Comparison of ENCODE assay signal across 10 cellular contexts in genomic region chr5:74543162-74543995, GRCh38.
DNase-seq lines count a peak whose midpoint lies in the region; ATAC-seq and TF ChIP-seq lines count a peak whose summit lies in the region.
"Had no signal": no experiment of that assay in that cellular context is flagged by ENCODE, and none has a peak within 500 bp of the region (broad histone marks: within the 10 kb centered on the region; RNA-seq: fewer than 3 reads in every experiment).

No MANE protein-coding gene starts in this region.

- 44 to 65% (median 51%) methylated on average over 14 of the region's 14 CpGs for WGBS in heart left ventricle, 4 donors

- H3K27ac Mint-ChIP-seq in activated CD4-positive, alpha-beta T cell treated with anti-CD3 and anti-CD28 coated beads, Interleukin-2, amount 10 ng/mL, durations not matched to agents 24 days and 14 days = no peak overlapping the region
- no peak overlapping the region for H3K27ac Mint-ChIP-seq in activated naive CD4-positive, alpha-beta T cell treated with anti-CD3 and anti-CD28 coated beads for 36 hours

- peaks cover 9% of the 10 kb centered on the region for H3K27me3 Mint-ChIP-seq in activated CD4-positive, alpha-beta T cell treated with anti-CD3 and anti-CD28 coated beads, Interleukin-2, amount 10 ng/mL, durations not matched to agents 24 days and 14 days
- peaks cover 13% of the 10 kb centered on the region for H3K27me3 Mint-ChIP-seq in activated naive CD4-positive, alpha-beta T cell treated with anti-CD3 and anti-CD28 coated beads for 36 hours (ENCODE audit: low read depth)

- TF ChIP-seq POLR2A in heart left ventricle (IDR thresholded peaks at IDR 0.05) = no peak
- TF ChIP-seq POLR2A in vagina (IDR thresholded peaks at IDR 0.05) = no peak

- H3K4me3 ChIP-seq in heart left ventricle (peak overlapping the region in 1 of 12 donors; percentile 15), WERI-Rb-1 (ENCODE audit: low read depth, low read length) (peak overlapping the region; percentile 3), vagina (no peak overlapping the region)
- H3K4me3 ChIP-seq: heart right ventricle had no signal

- intact Hi-C loops in left cardiac atrium (cut with DNase I) = no loop called here
- intact Hi-C loops in heart left ventricle (cut with DNase I) = loop anchor here in 1 of 10 donors (10.0 kb wide), 1 partner anchor 91 kb away; no protein-coding TSS in a partner anchor
- intact Hi-C loops in vagina (cut with DNase I) = no loop called here
- intact Hi-C loops in activated CD4-positive, alpha-beta T cell treated with anti-CD3 and anti-CD28 coated beads, Interleukin-2, amount 10 ng/mL, durations not matched to agents 24 days and 14 days (cut with micrococcal nuclease) = no loop called here
- intact Hi-C loops in activated naive CD4-positive, alpha-beta T cell treated with anti-CD3 and anti-CD28 coated beads for 36 hours (cut with micrococcal nuclease) = no loop called here

- H3K27me3 ChIP-seq in heart left ventricle = peaks cover 0 to 6% (median 0%) of the 10 kb centered on the region in 9 donors
- H3K27me3 ChIP-seq in WERI-Rb-1 (ENCODE audit: insufficient read depth, low read depth, severe bottlenecking) = no peaks in the 10 kb centered on the region
- H3K27me3 ChIP-seq in vagina = no peaks in the 10 kb centered on the region

- ATAC-seq in left cardiac atrium = peak; percentile 69 to 86
- no peak for ATAC-seq in heart left ventricle
- no peak for ATAC-seq in GM21786 (IDR thresholded peaks at IDR 0.05; ENCODE audit: unreplicated experiment)

- no peaks in the 10 kb centered on the region for H3K36me3 Mint-ChIP-seq in activated CD4-positive, alpha-beta T cell treated with anti-CD3 and anti-CD28 coated beads, Interleukin-2, amount 10 ng/mL, durations not matched to agents 24 days and 14 days (ENCODE audit: low read depth)
- H3K36me3 Mint-ChIP-seq in activated naive CD4-positive, alpha-beta T cell treated with anti-CD3 and anti-CD28 coated beads for 36 hours (ENCODE audit: low read depth) = no peaks in the 10 kb centered on the region
- H3K36me3 Mint-ChIP-seq: CD4-positive, CD25-positive, alpha-beta regulatory T cell had no signal

- CTCF ChIA-PET in activated naive CD4-positive, alpha-beta T cell treated with anti-CD3 and anti-CD28 coated beads for 36 hours (lab: Charles Lee) = no interaction called here

- H3K27ac ChIP-seq in heart left ventricle = no peak overlapping the region
- no peak overlapping the region for H3K27ac ChIP-seq in WERI-Rb-1
- H3K27ac ChIP-seq in vagina = peak overlapping the region; percentile 65

- no peaks in the 10 kb centered on the region for H3K4me1 Mint-ChIP-seq in activated CD4-positive, alpha-beta T cell treated with anti-CD3 and anti-CD28 coated beads, Interleukin-2, amount 10 ng/mL, durations not matched to agents 24 days and 14 days
- no peaks in the 10 kb centered on the region for H3K4me1 Mint-ChIP-seq in activated naive CD4-positive, alpha-beta T cell treated with anti-CD3 and anti-CD28 coated beads for 36 hours (ENCODE audit: low read depth)
- H3K4me1 Mint-ChIP-seq: CD4-positive, CD25-positive, alpha-beta regulatory T cell had no signal

- H3K4me3 Mint-ChIP-seq in activated CD4-positive, alpha-beta T cell treated with anti-CD3 and anti-CD28 coated beads, Interleukin-2, amount 10 ng/mL, durations not matched to agents 24 days and 14 days = no peak overlapping the region
- H3K4me3 Mint-ChIP-seq in activated naive CD4-positive, alpha-beta T cell treated with anti-CD3 and anti-CD28 coated beads for 36 hours = no peak overlapping the region
- H3K4me3 Mint-ChIP-seq: CD4-positive, CD25-positive, alpha-beta regulatory T cell had no signal

- H3K36me3 ChIP-seq in heart left ventricle (no peaks in the 10 kb centered on the region), WERI-Rb-1 (no peaks in the 10 kb centered on the region), vagina (no peaks in the 10 kb centered on the region)
- H3K36me3 ChIP-seq: heart right ventricle had no signal

- H3K9me3 ChIP-seq in heart left ventricle = no peaks in the 10 kb centered on the region
- no peaks in the 10 kb centered on the region for H3K9me3 ChIP-seq in WERI-Rb-1 (ENCODE audit: severe bottlenecking)
- no peaks in the 10 kb centered on the region for H3K9me3 ChIP-seq in vagina
- H3K9me3 ChIP-seq: heart right ventricle had no signal

- H3K9me3 Mint-ChIP-seq in activated CD4-positive, alpha-beta T cell treated with anti-CD3 and anti-CD28 coated beads, Interleukin-2, amount 10 ng/mL, durations not matched to agents 24 days and 14 days = no peaks in the 10 kb centered on the region
- no peaks in the 10 kb centered on the region for H3K9me3 Mint-ChIP-seq in activated naive CD4-positive, alpha-beta T cell treated with anti-CD3 and anti-CD28 coated beads for 36 hours

- TF ChIP-seq CTCF in heart left ventricle (IDR thresholded peaks at IDR 0.05) (no peak), WERI-Rb-1 (IDR thresholded peaks at IDR 0.05; ENCODE audit: low read depth, low read length) (no peak), vagina (IDR thresholded peaks at IDR 0.05) (no peak)

- DNase-seq in left cardiac atrium = peak; percentile 37
- DNase-seq in heart left ventricle = no peak
- DNase-seq in WERI-Rb-1 = peak; percentile 35
- peak; percentile 65 for DNase-seq in iPS-NIHi7 (ENCODE audit: extremely low spot score)
- no peak for DNase-seq in vagina (ENCODE audit: extremely low spot score in 2 of 2)
- DNase-seq in activated CD4-positive, alpha-beta T cell treated with anti-CD3 and anti-CD28 coated beads, Interleukin-2, amount 10 ng/mL, durations not matched to agents 24 days and 14 days = no peak
- DNase-seq in activated naive CD4-positive, alpha-beta T cell treated with anti-CD3 and anti-CD28 coated beads for 36 hours = no peak
- DNase-seq: CD4-positive, CD25-positive, alpha-beta regulatory T cell; heart right ventricle had no signal

- H3K4me1 ChIP-seq in heart left ventricle (peaks cover 0 to 26% (median 6%) of the 10 kb centered on the region in 12 donors), vagina (peaks cover 17% of the 10 kb centered on the region)

Comparison
In these comparisons a context has a peak if more than half of its experiments do, and no peak if none do; other contexts are left out.
1. ATAC-seq: peak in left cardiac atrium (2 of 2); none in heart left ventricle (0 of 4) and GM21786 (single experiment).
2. DNase-seq: peak in left cardiac atrium (single experiment), WERI-Rb-1 (single experiment) and iPS-NIHi7 (single experiment); none in heart left ventricle (0 of 5), vagina (0 of 2), activated CD4-positive, alpha-beta T cell treated with anti-CD3 and anti-CD28 coated beads, Interleukin-2, amount 10 ng/mL, durations not matched to agents 24 days and 14 days (single experiment) and activated naive CD4-positive, alpha-beta T cell treated with anti-CD3 and anti-CD28 coated beads for 36 hours (single experiment).